Comparison of ENCODE assay signal across 29 cellular contexts in the genomic region with DNA sequence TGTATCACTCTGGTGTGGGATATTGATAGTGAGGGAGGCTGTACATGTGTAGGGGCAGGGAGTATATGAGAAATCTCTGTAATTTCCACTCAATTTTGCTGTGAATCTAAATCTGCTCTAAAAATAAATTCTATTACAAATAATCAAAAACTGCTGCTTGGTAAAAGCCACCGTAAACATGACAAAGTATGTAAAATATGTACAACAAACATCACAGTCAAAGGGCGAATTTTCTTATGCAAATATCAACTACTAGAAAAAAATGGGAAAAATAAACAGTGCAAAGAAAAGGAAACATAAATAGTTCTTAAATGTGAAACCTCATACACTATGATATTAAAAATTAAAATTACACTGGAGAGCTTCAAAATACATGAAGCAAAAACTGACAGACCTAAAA.
"Had no signal": no experiment of that assay in that cellular context is flagged by ENCODE, and none has a peak within 500 bp of the region (broad histone marks: within the 10 kb centered on the region; RNA-seq: fewer than 3 reads in every experiment).

No MANE protein-coding gene starts in this region.

- H3K4me1 ChIP-seq: ascending aorta, breast epithelium had no signal

- H3K36me3 ChIP-seq: ascending aorta, breast epithelium, cardiac muscle cell, WERI-Rb-1 had no signal

- H3K27ac ChIP-seq: ascending aorta, breast epithelium, cardiac muscle cell, coronary artery, dorsolateral prefrontal cortex, WERI-Rb-1 had no signal

- H3K27me3 ChIP-seq: ascending aorta, breast epithelium, cardiac muscle cell, dorsolateral prefrontal cortex had no signal

- ATAC-seq: activated CD4-positive, CD25-positive, alpha-beta regulatory T cell treated with anti-CD3 and anti-CD28 coated beads, Interleukin-2, amount 50 U/mL, for 24 hours; activated CD8-positive, alpha-beta memory T cell treated with anti-CD3 and anti-CD28 coated beads, Interleukin-2, amount 10 ng/mL, durations not matched to agents 7 days and 5 days; activated CD8-positive, alpha-beta T cell treated with anti-CD3 and anti-CD28 coated beads for 36 hours; activated naive CD8-positive, alpha-beta T cell treated with anti-CD3 and anti-CD28 coated beads, Interleukin-2, amount 50 U/mL, for 24 hours; esophagus mucosa; T-helper 17 cell had no signal

- H3K9me3 ChIP-seq: ascending aorta, breast epithelium had no signal

- H3K4me3 ChIP-seq: ascending aorta, breast epithelium, cardiac muscle cell, coronary artery, dorsolateral prefrontal cortex had no signal

- DNase-seq: activated B cell treated with CpG ODN at 0.5 μM for 24 hours; activated CD4-positive, alpha-beta T cell treated with anti-CD3 and anti-CD28 coated beads for 48 hours; activated CD4-positive, alpha-beta T cell treated with anti-CD3 and anti-CD28 coated beads, Interleukin-2, amount 50 U/mL, for 1 hour; activated CD4-positive, alpha-beta T cell treated with anti-CD3 and anti-CD28 coated beads, Interleukin-2, amount 50 U/mL, for 48 hours; activated CD8-positive, alpha-beta memory T cell treated with anti-CD3 and anti-CD28 coated beads, Interleukin-2, amount 10 ng/mL, durations not matched to agents 7 days and 5 days; activated CD8-positive, alpha-beta memory T cell treated with anti-CD3 and anti-CD28 coated beads, Interleukin-2, amount 50 U/mL, for 4 hours; activated CD8-positive, alpha-beta T cell treated with anti-CD3 and anti-CD28 coated beads for 36 hours; activated effector memory CD4-positive, alpha-beta T cell treated with anti-CD3 and anti-CD28 coated beads, Interleukin-2, amount 50 U/mL, for 16 hours; activated naive CD4-positive, alpha-beta T cell treated with anti-CD3 and anti-CD28 coated beads for 36 hours; activated naive CD8-positive, alpha-beta T cell treated with anti-CD3 and anti-CD28 coated beads for 36 hours; activated naive CD8-positive, alpha-beta T cell treated with anti-CD3 and anti-CD28 coated beads, Interleukin-2, amount 50 U/mL, for 24 hours; activated T-cell treated with anti-CD3 and anti-CD28 coated beads, Interleukin-2, amount 50 U/mL, for 1 hour; activated T-cell treated with anti-CD3 and anti-CD28 coated beads, Interleukin-2, amount 50 U/mL, for 48 hours; central memory CD4-positive, alpha-beta T cell; cerebellar nuclear complex; dorsolateral prefrontal cortex; effector memory CD4-positive, alpha-beta T cell; endodermal cell; head of caudate nucleus; T-helper 1 cell; T-helper 17 cell; T1000; WERI-Rb-1 had no signal
